Comparison of ENCODE assay signal across 1 cellular context in the genomic region with DNA sequence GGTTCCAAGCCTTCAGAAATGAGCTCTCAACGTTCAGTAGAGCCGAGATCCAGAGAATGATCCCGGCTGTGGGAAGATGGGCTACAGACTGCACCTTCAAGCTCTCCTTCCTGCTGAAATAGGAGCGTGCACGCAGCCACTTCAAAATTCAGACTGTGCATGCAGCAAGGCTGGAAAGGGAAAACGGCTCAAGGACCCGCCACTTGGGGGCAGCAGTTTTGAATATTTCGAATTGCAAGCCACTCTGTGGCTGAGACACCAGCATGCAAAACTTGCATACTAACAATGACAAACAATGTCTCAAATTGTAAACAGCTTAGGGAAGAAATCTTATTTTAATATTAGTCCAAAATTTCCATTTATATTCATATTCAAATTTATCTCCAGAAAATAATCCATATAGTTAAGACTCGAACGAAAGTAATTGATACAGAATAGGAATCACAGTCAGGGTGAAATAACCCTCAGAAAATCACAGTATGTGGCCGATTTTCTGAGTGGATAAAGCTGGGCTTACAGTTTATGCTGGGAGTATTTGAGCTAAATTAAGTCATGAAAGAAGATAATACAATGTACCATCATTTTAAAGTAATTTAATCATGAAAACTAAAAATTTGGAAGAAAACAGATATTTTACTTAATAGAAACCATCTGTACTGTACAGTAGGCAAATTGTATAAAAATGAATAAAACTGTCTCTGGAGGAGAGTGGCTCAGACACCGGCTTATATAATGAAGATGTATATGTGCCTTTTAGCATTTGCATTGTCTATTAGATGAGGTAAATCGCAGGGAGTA.
TF ChIP-seq lines count a peak whose summit lies in the region.

No MANE protein-coding gene starts in this region.

TF ChIP-seq in H1, 55 proteins besides CTCF, POLR2A, EP300 and RAD21 (continued from another document):
- peak; percentile 73 for TF ChIP-seq TEAD4 (IDR thresholded peaks at IDR 0.05; ENCODE audit: low read depth, low read length)
- TF ChIP-seq, protein P1, sequence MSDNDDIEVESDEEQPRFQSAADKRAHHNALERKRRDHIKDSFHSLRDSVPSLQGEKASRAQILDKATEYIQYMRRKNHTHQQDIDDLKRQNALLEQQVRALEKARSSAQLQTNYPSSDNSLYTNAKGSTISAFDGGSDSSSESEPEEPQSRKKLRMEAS (IDR thresholded peaks at IDR 0.05) = 0 out of 2 replicates have a peak, but pooled peaks have one; percentile 16
- no peak for TF ChIP-seq SUZ12 (IDR thresholded peaks at IDR 0.05; ENCODE audit: low read length)
